14 cellular contexts compared by ENCODE assay signal in genomic region chr4:16759781-16760459, GRCh38.
DNase-seq lines count a peak whose midpoint lies in the region; ATAC-seq and TF ChIP-seq lines count a peak whose summit lies in the region.
"Had no signal": no experiment of that assay in that cellular context is flagged by ENCODE, and none has a peak within 500 bp of the region (broad histone marks: within the 10 kb centered on the region; RNA-seq: fewer than 3 reads in every experiment).

No MANE protein-coding gene starts in this region.

- H3K9me3 Mint-ChIP-seq in nephron = no peaks in the 10 kb centered on the region

- H3K4me3 Mint-ChIP-seq in nephron = peak overlapping the region in 1 of 3 experiments; percentile 47

- no peak for TF ChIP-seq CTCF in nephron (IDR thresholded peaks at IDR 0.05; ENCODE audit: unreplicated experiment in 3 of 3)

- H3K27ac Mint-ChIP-seq in nephron = peak overlapping the region; percentile 97 to 98 (median 97)

- no peaks in the 10 kb centered on the region for H3K27me3 Mint-ChIP-seq in nephron (ENCODE audit: low read depth)

- peaks cover 72% of the 10 kb centered on the region for H3K4me1 Mint-ChIP-seq in nephron

- peaks cover 30% of the 10 kb centered on the region for H3K36me3 Mint-ChIP-seq in nephron (ENCODE audit: low read depth)

- ATAC-seq in GM21528 (IDR thresholded peaks at IDR 0.05; ENCODE audit: low FRiP score, unreplicated experiment) = no peak

- peak; percentile 36 for DNase-seq in EH (ENCODE audit: low read depth)
- DNase-seq in SK-N-DZ (ENCODE audit: low spot score) = peak; percentile 61
- peak; percentile 22 for DNase-seq in fibroblast of gingiva (ENCODE audit: low read depth)
- no peak for DNase-seq in activated gamma-delta T cell treated with Interleukin-2 at 50 U/mL for 16 hours
- no peak for DNase-seq in GM19238 (ENCODE audit: insufficient read length, low spot score)
- DNase-seq in activated naive CD4-positive, alpha-beta T cell treated with Interleukin-2 at 50 U/mL for 16 hours = no peak
- DNase-seq: DMS79 treated with DMSO at 0.1 percent for 48 hours, KG1, NCI-H1436 treated with DMSO at 0.1 percent for 48 hours, NCI-H2081, NCI-H510A treated with DMSO at 0.1 percent for 48 hours, PC-9 had no signal

Comparison
In these comparisons a context has a peak if more than half of its experiments do, and no peak if none do; other contexts are left out.
1. DNase-seq: peak in EH (single experiment), SK-N-DZ (single experiment) and fibroblast of gingiva (single experiment); none in activated gamma-delta T cell treated with Interleukin-2 at 50 U/mL for 16 hours (single experiment), GM19238 (single experiment) and activated naive CD4-positive, alpha-beta T cell treated with Interleukin-2 at 50 U/mL for 16 hours (single experiment).